ENCODE assay signal across 8 cellular contexts in genomic region chr1:2547210-2548067, GRCh38. TPM values are rescaled to one million over a fixed set of nuclear protein-coding genes. Genes with fewer than 3 reads are reported as not detected.
DNase-seq lines count a peak whose midpoint lies in the region; ATAC-seq, FAIRE-seq and TF ChIP-seq lines count a peak whose summit lies in the region.

No MANE protein-coding gene starts in this region.

- H3K4me1 Mint-ChIP-seq in endodermal cell = no peaks in the 10 kb centered on the region

- no peak for TF ChIP-seq CTCF in endodermal cell (conservative IDR thresholded peaks at IDR 0.05)
- TF ChIP-seq CTCF in pancreas (IDR thresholded peaks at IDR 0.05) = no peak
- TF ChIP-seq CTCF in D721Med (IDR thresholded peaks at IDR 0.05; ENCODE audit: insufficient read depth, missing control alignments) = no peak

- in situ Hi-C loops in HAP-1 (cut with MboI; ENCODE audit: low sequenced_read_pairs) = loop anchor here (5.0 kb wide), 1 partner anchor 135 kb away; the partner anchor contains the start of gene PEX10

- H3K4me3 Mint-ChIP-seq in endodermal cell = peak overlapping the region; percentile 60

- H3K27ac ChIP-seq in BLaER1 treated with 17β-estradiol and CSF1 and Interleukin-3, amounts not matched to agents 10 nM and 100 nM = peak overlapping the region; percentile 21 to 95 (median 90)
- peak overlapping the region; percentile 90 for H3K27ac ChIP-seq in endodermal cell (ENCODE audit: low read depth, low read length)
- peak overlapping the region; percentile 73 to 97 (median 90) for H3K27ac ChIP-seq in pancreas

- ATAC-seq in pancreas (no peak), HG02763 (IDR thresholded peaks at IDR 0.05; ENCODE audit: unreplicated experiment) (no peak)

- H3K9me3 Mint-ChIP-seq in endodermal cell = no peaks in the 10 kb centered on the region

- H3K9me3 ChIP-seq in BLaER1 treated with 17β-estradiol and CSF1 and Interleukin-3, amounts not matched to agents 10 nM and 100 nM (replicated peaks in 1 of 11) = no peaks in the 10 kb centered on the region
- no peaks in the 10 kb centered on the region for H3K9me3 ChIP-seq in HAP-1
- no peaks in the 10 kb centered on the region for H3K9me3 ChIP-seq in endodermal cell (ENCODE audit: control insufficient read depth, low read length)
- H3K9me3 ChIP-seq in pancreas = no peaks in the 10 kb centered on the region

- 19 to 26% methylated on average over 13 to 27 of the region's 27 CpGs for WGBS in endodermal cell (ENCODE audit: insufficient coverage in 1 of 2, insufficient read length in 1 of 2), 2 experiments
- WGBS in pancreas, 2 donors = 19 to 32% methylated on average over 27 of the region's 27 CpGs

- H3K4me3 ChIP-seq in BLaER1 treated with 17β-estradiol and CSF1 and Interleukin-3, amounts not matched to agents 10 nM and 100 nM = peak overlapping the region; percentile 52 to 78 (median 64)
- H3K4me3 ChIP-seq in HAP-1 (peak overlapping the region; percentile 37), endodermal cell (ENCODE audit: low read length) (peak overlapping the region; percentile 82), pancreas (peak overlapping the region in 3 of 4 donors; percentile 5 to 67 (median 54))

- H3K27me3 Mint-ChIP-seq in endodermal cell (ENCODE audit: insufficient read depth) = no peaks in the 10 kb centered on the region

- H4K20me1 ChIP-seq in BLaER1 treated with 17β-estradiol and CSF1 and Interleukin-3, amounts not matched to agents 10 nM and 100 nM = peaks cover 0 to 34% (median 3%) of the 10 kb centered on the region in 11 experiments; a peak in 6 of 22 replicates

- H3K4me2 ChIP-seq in BLaER1 treated with 17β-estradiol and CSF1 and Interleukin-3, amounts not matched to agents 10 nM and 100 nM = peak overlapping the region; percentile 93 to 100 (median 98)

- H3K27ac Mint-ChIP-seq in endodermal cell = peak overlapping the region; percentile 78

- DNase-seq in HAP-1 (ENCODE audit: low spot score in 2 of 2) (no peak), T-helper 22 cell (ENCODE audit: low read depth) (peak; percentile 29), endodermal cell (no peak), pancreas (peak in 2 of 6 donors; percentile 40 to 53), D721Med (ENCODE audit: insufficient read length, low spot score) (no peak), NCI-H1092 (lab: John Stamatoyannopoulos, UW) (no peak)

- no peaks in the 10 kb centered on the region for H3K27me3 ChIP-seq in BLaER1 treated with 17β-estradiol and CSF1 and Interleukin-3, amounts not matched to agents 10 nM and 100 nM
- no peaks in the 10 kb centered on the region for H3K27me3 ChIP-seq in HAP-1 (ENCODE audit: low read depth)
- no peaks in the 10 kb centered on the region for H3K27me3 ChIP-seq in endodermal cell (ENCODE audit: control insufficient read depth, insufficient read depth, low read length, poor library complexity, severe bottlenecking)
- no peaks in the 10 kb centered on the region for H3K27me3 ChIP-seq in pancreas

- intact Hi-C loops in pancreas (cut with DNase I) = loop anchor here in 2 of 3 donors (5.0 kb wide), 1 partner anchor 130 kb away; no protein-coding TSS in a partner anchor

- no peak for FAIRE-seq in pancreas (lab: Jason Lieb, UNC)
- FAIRE-seq in D721Med (lab: Jason Lieb, UNC) = no peak

- peak overlapping the region; percentile 76 to 86 (median 82) for H3K9ac ChIP-seq in BLaER1 treated with 17β-estradiol and CSF1 and Interleukin-3, amounts not matched to agents 10 nM and 100 nM
- peak overlapping the region; percentile 30 for H3K9ac ChIP-seq in endodermal cell (ENCODE audit: extremely low read depth, low read length, poor library complexity, severe bottlenecking)

- H3K4me1 ChIP-seq in BLaER1 treated with 17β-estradiol and CSF1 and Interleukin-3, amounts not matched to agents 10 nM and 100 nM = peaks cover 61 to 98% (median 95%) of the 10 kb centered on the region in 10 experiments
- H3K4me1 ChIP-seq in HAP-1 (peaks cover 43% of the 10 kb centered on the region), endodermal cell (ENCODE audit: control insufficient read depth, insufficient read depth, low read length) (no peaks in the 10 kb centered on the region), pancreas (peaks cover 6 to 22% (median 20%) of the 10 kb centered on the region in 3 donors)

- H3K36me3 Mint-ChIP-seq in endodermal cell (ENCODE audit: low read depth) = no peaks in the 10 kb centered on the region

- H3K36me3 ChIP-seq in BLaER1 treated with 17β-estradiol and CSF1 and Interleukin-3, amounts not matched to agents 10 nM and 100 nM = no peaks in the 10 kb centered on the region
- no peaks in the 10 kb centered on the region for H3K36me3 ChIP-seq in HAP-1 (replicated peaks)
- no peaks in the 10 kb centered on the region for H3K36me3 ChIP-seq in endodermal cell (ENCODE audit: control insufficient read depth, insufficient read depth, low read length)
- no peaks in the 10 kb centered on the region for H3K36me3 ChIP-seq in pancreas

RNA-seq across cellular contexts. Expression of gene TNFRSF14, which starts 8.7 kb away (rescaled TPM):
- total RNA-seq in endodermal cell (under 1 TPM; 0.29 to 0.46 TPM), pancreas (10 to 100 TPM; 10.3 to 37.2 (median 19.0) TPM)
- polyA plus RNA-seq in endodermal cell (2013, experiment 1 of 2) = 1.1 TPM
- 0.95 TPM for polyA plus RNA-seq in endodermal cell (2013, experiment 2 of 2)
- polyA plus RNA-seq in pancreas = 100 to 1,000 TPM; 120 to 124 TPM

RNA-seq across cellular contexts. Expression of gene HES5, which starts 17.4 kb away (rescaled TPM):
- total RNA-seq in endodermal cell = not detected
- 59.2 TPM for polyA plus RNA-seq in endodermal cell (2013, experiment 1 of 2)
- 46.1 TPM for polyA plus RNA-seq in endodermal cell (2013, experiment 2 of 2)
- total RNA-seq in pancreas = under 1 TPM in 3 of 6 donors, not detected in 3; 0.12 to 0.25 (median 0.19) TPM
- under 1 TPM in 1 of 2 donors, not detected in 1; 0.07 TPM for polyA plus RNA-seq in pancreas

RNA-seq across cellular contexts. Expression of gene PANK4, which starts 21.0 kb away (rescaled TPM):
- total RNA-seq in endodermal cell (10 to 100 TPM; 45.6 to 49.5 TPM), pancreas (10 to 100 TPM in 2 of 6 donors, 1 to 10 TPM in 4; 9.7 to 17.1 (median 10.0) TPM)
- 34.9 TPM for polyA plus RNA-seq in endodermal cell (2013, experiment 1 of 2)
- 35.6 TPM for polyA plus RNA-seq in endodermal cell (2013, experiment 2 of 2)
- 10 to 100 TPM; 20.7 to 26.4 TPM for polyA plus RNA-seq in pancreas

RNA-seq across cellular contexts. Expression of gene PRXL2B, which starts 39.1 kb away (rescaled TPM):
- total RNA-seq in endodermal cell (10 to 100 TPM; 33.4 to 34.4 TPM), pancreas (10 to 100 TPM in 4 of 6 donors, 1 to 10 TPM in 2; 3.3 to 16.4 (median 10.8) TPM)
- polyA plus RNA-seq in endodermal cell (2013, experiment 1 of 2) = 33.4 TPM
- 29.0 TPM for polyA plus RNA-seq in endodermal cell (2013, experiment 2 of 2)
- 10 to 100 TPM; 12.1 to 13.4 TPM for polyA plus RNA-seq in pancreas

Comparison
In these comparisons a context has a peak if more than half of its experiments do, and no peak if none do; other contexts are left out.
1. RNA of gene TNFRSF14, which starts 8.7 kb away (total RNA-seq): 10.3 to 37.2 TPM in pancreas; 0.29 to 0.46 TPM in endodermal cell; every median in the first group is over 4 times any median in the second.
2. Peak in every context shown above with its lines, with median percentiles within 50 percentile points of each other: H3K27ac ChIP-seq and H3K4me3 ChIP-seq.